Comparison of ENCODE assay signal across 2 cellular contexts in the genomic region with DNA sequence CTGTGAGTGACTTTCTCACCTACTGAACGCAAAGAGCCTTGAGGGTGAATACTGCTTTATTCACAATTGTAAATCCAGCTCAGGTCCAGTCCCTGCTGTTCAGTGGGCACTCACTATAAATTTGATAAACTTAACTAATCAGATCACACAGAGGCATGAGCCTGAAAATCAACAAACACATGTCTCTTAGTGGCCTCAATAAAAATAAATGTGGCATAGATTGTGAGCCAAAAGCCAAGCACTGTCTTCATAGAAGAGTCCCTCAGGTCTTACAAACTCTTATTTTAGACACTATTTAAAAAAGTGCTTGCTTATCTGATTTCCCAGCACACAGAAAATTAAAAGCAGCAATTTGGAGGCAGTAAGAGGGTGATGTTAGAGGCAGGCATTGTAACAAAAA.
TF ChIP-seq lines count a peak whose summit lies in the region.

No MANE protein-coding gene starts in this region.

TF ChIP-seq in SK-N-SH treated with all-trans-retinoic acid at 6 μM for 48 hours, 23 proteins besides CTCF, POLR2A, EP300 and RAD21 (continued from another document):
- TF ChIP-seq, protein P1, sequence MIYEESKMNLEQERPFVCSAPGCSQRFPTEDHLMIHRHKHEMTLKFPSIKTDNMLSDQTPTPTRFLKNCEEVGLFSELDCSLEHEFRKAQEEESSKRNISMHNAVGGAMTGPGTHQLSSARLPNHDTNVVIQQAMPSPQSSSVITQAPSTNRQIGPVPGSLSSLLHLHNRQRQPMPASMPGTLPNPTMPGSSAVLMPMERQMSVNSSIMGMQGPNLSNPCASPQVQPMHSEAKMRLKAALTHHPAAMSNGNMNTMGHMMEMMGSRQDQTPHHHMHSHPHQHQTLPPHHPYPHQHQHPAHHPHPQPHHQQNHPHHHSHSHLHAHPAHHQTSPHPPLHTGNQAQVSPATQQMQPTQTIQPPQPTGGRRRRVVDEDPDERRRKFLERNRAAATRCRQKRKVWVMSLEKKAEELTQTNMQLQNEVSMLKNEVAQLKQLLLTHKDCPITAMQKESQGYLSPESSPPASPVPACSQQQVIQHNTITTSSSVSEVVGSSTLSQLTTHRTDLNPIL (CRISPR knock-in tag; IDR thresholded peaks at IDR 0.05; ENCODE audit: low read depth) = no peak
- TF ChIP-seq ISL1 (CRISPR knock-in tag; IDR thresholded peaks at IDR 0.05) = no peak
- TF ChIP-seq BACH2 (CRISPR knock-in tag; IDR thresholded peaks at IDR 0.05; ENCODE audit: borderline replicate concordance) = no peak
- TF ChIP-seq ZNF565 (CRISPR knock-in tag; conservative IDR thresholded peaks at IDR 0.05; ENCODE audit: low read depth) = no peak
- TF ChIP-seq ZNF8 (CRISPR knock-in tag; IDR thresholded peaks at IDR 0.05) = no peak
TF ChIP-seq in SK-N-SH treated with all-trans-retinoic acid at 6 μM for 48 hours: peak in this region for 0.

TF ChIP-seq in GM23338, 12 proteins besides CTCF, POLR2A, EP300 and RAD21:
- TF ChIP-seq, protein P2, sequence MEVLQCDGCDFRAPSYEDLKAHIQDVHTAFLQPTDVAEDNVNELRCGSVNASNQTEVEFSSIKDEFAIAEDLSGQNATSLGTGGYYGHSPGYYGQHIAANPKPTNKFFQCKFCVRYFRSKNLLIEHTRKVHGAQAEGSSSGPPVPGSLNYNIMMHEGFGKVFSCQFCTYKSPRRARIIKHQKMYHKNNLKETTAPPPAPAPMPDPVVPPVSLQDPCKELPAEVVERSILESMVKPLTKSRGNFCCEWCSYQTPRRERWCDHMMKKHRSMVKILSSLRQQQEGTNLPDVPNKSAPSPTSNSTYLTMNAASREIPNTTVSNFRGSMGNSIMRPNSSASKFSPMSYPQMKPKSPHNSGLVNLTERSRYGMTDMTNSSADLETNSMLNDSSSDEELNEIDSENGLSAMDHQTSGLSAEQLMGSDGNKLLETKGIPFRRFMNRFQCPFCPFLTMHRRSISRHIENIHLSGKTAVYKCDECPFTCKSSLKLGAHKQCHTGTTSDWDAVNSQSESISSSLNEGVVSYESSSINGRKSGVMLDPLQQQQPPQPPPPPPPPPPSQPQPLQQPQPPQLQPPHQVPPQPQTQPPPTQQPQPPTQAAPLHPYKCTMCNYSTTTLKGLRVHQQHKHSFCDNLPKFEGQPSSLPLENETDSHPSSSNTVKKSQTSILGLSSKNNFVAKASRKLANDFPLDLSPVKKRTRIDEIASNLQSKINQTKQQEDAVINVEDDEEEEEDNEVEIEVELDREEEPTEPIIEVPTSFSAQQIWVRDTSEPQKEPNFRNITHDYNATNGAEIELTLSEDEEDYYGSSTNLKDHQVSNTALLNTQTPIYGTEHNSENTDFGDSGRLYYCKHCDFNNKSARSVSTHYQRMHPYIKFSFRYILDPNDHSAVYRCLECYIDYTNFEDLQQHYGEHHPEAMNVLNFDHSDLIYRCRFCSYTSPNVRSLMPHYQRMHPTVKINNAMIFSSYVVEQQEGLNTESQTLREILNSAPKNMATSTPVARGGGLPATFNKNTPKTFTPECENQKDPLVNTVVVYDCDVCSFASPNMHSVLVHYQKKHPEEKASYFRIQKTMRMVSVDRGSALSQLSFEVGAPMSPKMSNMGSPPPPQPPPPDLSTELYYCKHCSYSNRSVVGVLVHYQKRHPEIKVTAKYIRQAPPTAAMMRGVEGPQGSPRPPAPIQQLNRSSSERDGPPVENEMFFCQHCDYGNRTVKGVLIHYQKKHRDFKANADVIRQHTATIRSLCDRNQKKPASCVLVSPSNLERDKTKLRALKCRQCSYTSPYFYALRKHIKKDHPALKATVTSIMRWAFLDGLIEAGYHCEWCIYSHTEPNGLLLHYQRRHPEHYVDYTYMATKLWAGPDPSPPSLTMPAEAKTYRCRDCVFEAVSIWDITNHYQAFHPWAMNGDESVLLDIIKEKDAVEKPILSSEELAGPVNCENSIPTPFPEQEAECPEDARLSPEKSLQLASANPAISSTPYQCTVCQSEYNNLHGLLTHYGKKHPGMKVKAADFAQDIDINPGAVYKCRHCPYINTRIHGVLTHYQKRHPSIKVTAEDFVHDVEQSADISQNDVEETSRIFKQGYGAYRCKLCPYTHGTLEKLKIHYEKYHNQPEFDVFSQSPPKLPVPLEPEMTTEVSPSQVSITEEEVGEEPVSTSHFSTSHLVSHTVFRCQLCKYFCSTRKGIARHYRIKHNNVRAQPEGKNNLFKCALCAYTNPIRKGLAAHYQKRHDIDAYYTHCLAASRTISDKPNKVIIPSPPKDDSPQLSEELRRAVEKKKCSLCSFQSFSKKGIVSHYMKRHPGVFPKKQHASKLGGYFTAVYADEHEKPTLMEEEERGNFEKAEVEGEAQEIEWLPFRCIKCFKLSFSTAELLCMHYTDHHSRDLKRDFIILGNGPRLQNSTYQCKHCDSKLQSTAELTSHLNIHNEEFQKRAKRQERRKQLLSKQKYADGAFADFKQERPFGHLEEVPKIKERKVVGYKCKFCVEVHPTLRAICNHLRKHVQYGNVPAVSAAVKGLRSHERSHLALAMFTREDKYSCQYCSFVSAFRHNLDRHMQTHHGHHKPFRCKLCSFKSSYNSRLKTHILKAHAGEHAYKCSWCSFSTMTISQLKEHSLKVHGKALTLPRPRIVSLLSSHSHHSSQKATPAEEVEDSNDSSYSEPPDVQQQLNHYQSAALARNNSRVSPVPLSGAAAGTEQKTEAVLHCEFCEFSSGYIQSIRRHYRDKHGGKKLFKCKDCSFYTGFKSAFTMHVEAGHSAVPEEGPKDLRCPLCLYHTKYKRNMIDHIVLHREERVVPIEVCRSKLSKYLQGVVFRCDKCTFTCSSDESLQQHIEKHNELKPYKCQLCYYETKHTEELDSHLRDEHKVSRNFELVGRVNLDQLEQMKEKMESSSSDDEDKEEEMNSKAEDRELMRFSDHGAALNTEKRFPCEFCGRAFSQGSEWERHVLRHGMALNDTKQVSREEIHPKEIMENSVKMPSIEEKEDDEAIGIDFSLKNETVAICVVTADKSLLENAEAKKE (CRISPR knock-in tag; IDR thresholded peaks at IDR 0.05) = no peak
- TF ChIP-seq EZH2phosphoT487 (IDR thresholded peaks at IDR 0.05; ENCODE audit: unreplicated experiment) = no peak
- no peak for TF ChIP-seq CREB1 (CRISPR knock-in tag; IDR thresholded peaks at IDR 0.05; ENCODE audit: low read depth)
- TF ChIP-seq EZH2 (IDR thresholded peaks at IDR 0.05; ENCODE audit: low read depth, unreplicated experiment) = no peak
- TF ChIP-seq POLR2AphosphoS5 (IDR thresholded peaks at IDR 0.05; ENCODE audit: low read depth) = no peak
- TF ChIP-seq, protein P3, sequence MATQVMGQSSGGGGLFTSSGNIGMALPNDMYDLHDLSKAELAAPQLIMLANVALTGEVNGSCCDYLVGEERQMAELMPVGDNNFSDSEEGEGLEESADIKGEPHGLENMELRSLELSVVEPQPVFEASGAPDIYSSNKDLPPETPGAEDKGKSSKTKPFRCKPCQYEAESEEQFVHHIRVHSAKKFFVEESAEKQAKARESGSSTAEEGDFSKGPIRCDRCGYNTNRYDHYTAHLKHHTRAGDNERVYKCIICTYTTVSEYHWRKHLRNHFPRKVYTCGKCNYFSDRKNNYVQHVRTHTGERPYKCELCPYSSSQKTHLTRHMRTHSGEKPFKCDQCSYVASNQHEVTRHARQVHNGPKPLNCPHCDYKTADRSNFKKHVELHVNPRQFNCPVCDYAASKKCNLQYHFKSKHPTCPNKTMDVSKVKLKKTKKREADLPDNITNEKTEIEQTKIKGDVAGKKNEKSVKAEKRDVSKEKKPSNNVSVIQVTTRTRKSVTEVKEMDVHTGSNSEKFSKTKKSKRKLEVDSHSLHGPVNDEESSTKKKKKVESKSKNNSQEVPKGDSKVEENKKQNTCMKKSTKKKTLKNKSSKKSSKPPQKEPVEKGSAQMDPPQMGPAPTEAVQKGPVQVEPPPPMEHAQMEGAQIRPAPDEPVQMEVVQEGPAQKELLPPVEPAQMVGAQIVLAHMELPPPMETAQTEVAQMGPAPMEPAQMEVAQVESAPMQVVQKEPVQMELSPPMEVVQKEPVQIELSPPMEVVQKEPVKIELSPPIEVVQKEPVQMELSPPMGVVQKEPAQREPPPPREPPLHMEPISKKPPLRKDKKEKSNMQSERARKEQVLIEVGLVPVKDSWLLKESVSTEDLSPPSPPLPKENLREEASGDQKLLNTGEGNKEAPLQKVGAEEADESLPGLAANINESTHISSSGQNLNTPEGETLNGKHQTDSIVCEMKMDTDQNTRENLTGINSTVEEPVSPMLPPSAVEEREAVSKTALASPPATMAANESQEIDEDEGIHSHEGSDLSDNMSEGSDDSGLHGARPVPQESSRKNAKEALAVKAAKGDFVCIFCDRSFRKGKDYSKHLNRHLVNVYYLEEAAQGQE (IDR thresholded peaks at IDR 0.05; ENCODE audit: unreplicated experiment) = no peak
- TF ChIP-seq, protein P4, sequence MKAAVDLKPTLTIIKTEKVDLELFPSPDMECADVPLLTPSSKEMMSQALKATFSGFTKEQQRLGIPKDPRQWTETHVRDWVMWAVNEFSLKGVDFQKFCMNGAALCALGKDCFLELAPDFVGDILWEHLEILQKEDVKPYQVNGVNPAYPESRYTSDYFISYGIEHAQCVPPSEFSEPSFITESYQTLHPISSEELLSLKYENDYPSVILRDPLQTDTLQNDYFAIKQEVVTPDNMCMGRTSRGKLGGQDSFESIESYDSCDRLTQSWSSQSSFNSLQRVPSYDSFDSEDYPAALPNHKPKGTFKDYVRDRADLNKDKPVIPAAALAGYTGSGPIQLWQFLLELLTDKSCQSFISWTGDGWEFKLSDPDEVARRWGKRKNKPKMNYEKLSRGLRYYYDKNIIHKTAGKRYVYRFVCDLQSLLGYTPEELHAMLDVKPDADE (IDR thresholded peaks at IDR 0.05) = no peak
- no peak for TF ChIP-seq STAT1 (IDR thresholded peaks at IDR 0.05; ENCODE audit: unreplicated experiment)
- no peak for TF ChIP-seq ZNF331 (CRISPR knock-in tag; IDR thresholded peaks at IDR 0.05; ENCODE audit: low read depth)
- no peak for TF ChIP-seq NANOG (IDR thresholded peaks at IDR 0.05; ENCODE audit: borderline replicate concordance)
- no peak for TF ChIP-seq JUNB (IDR thresholded peaks at IDR 0.05; ENCODE audit: unreplicated experiment)
- TF ChIP-seq ZNF114 (CRISPR knock-in tag; IDR thresholded peaks at IDR 0.05) = no peak
